1 cellular context compared by ENCODE assay signal in genomic region chr9:95923794-95924193, GRCh38.
TF ChIP-seq lines count a peak whose summit lies in the region.

No MANE protein-coding gene starts in this region.

TF ChIP-seq in HepG2, 621 proteins besides CTCF, POLR2A, EP300 and RAD21 (continued from another document and continues in another):
- TF ChIP-seq ZBTB33 (CRISPR knock-in tag; IDR thresholded peaks at IDR 0.05) = no peak
- TF ChIP-seq MAFG (CRISPR knock-in tag; IDR thresholded peaks at IDR 0.05) = no peak
- TF ChIP-seq SNRNP70 (IDR thresholded peaks at IDR 0.05; ENCODE audit: low read depth, low read length) = no peak
- no peak for TF ChIP-seq LBX2 (CRISPR knock-in tag; IDR thresholded peaks at IDR 0.05; ENCODE audit: borderline replicate concordance)
- no peak for TF ChIP-seq SALL2 (CRISPR knock-in tag; IDR thresholded peaks at IDR 0.05)
- TF ChIP-seq ZNF235 (CRISPR knock-in tag; IDR thresholded peaks at IDR 0.05; ENCODE audit: borderline replicate concordance) = no peak
- no peak for TF ChIP-seq ZNF558 (CRISPR knock-in tag; IDR thresholded peaks at IDR 0.05; ENCODE audit: borderline replicate concordance)
- TF ChIP-seq ZNF772 (CRISPR knock-in tag; IDR thresholded peaks at IDR 0.05) = no peak
- no peak for TF ChIP-seq ZNF510 (CRISPR knock-in tag; IDR thresholded peaks at IDR 0.05; ENCODE audit: low read depth)
- TF ChIP-seq MEIS1 (CRISPR knock-in tag; IDR thresholded peaks at IDR 0.05; ENCODE audit: borderline replicate concordance) = no peak
- no peak for TF ChIP-seq ZNF329 (CRISPR knock-in tag; IDR thresholded peaks at IDR 0.05; ENCODE audit: low read depth)
- TF ChIP-seq HOXA5 (CRISPR knock-in tag; IDR thresholded peaks at IDR 0.05) = no peak
- TF ChIP-seq ZNF331 (CRISPR knock-in tag; IDR thresholded peaks at IDR 0.05) = peak; percentile 73; the same call in 1 of the 2 replicates
- TF ChIP-seq ZNF431 (CRISPR knock-in tag; IDR thresholded peaks at IDR 0.05; ENCODE audit: borderline replicate concordance, low read depth) = no peak
- peak; percentile 50; the same call in 1 of the 2 replicates for TF ChIP-seq KMT2B (CRISPR knock-in tag; IDR thresholded peaks at IDR 0.05)
- no peak for TF ChIP-seq ESRRA (CRISPR knock-in tag; IDR thresholded peaks at IDR 0.05; ENCODE audit: low read depth)
- no peak for TF ChIP-seq THAP7 (CRISPR knock-in tag; IDR thresholded peaks at IDR 0.05)
- peak; percentile 22 for TF ChIP-seq ASH2L (IDR thresholded peaks at IDR 0.05; ENCODE audit: insufficient read length, low read depth, low read length)
- TF ChIP-seq ZFP82 (CRISPR knock-in tag; IDR thresholded peaks at IDR 0.05; ENCODE audit: borderline replicate concordance) = no peak
- TF ChIP-seq ETV5 (CRISPR knock-in tag; IDR thresholded peaks at IDR 0.05; ENCODE audit: borderline replicate concordance) = peak; percentile 78; the same call in 1 of the 2 replicates
- peak; percentile 63; the same call in 1 of the 2 replicates for TF ChIP-seq FOXP4 (CRISPR knock-in tag; IDR thresholded peaks at IDR 0.05)
- no peak for TF ChIP-seq THAP8 (CRISPR knock-in tag; IDR thresholded peaks at IDR 0.05; ENCODE audit: borderline replicate concordance)
- TF ChIP-seq EED (CRISPR knock-in tag; IDR thresholded peaks at IDR 0.05) = no peak
- no peak for TF ChIP-seq ZNF784 (CRISPR knock-in tag; IDR thresholded peaks at IDR 0.05; ENCODE audit: borderline replicate concordance)
- TF ChIP-seq DMTF1 (CRISPR knock-in tag; IDR thresholded peaks at IDR 0.05) = no peak
- TF ChIP-seq CAMTA2 (CRISPR knock-in tag; IDR thresholded peaks at IDR 0.05; ENCODE audit: borderline replicate concordance) = no peak
- no peak for TF ChIP-seq SP2 (CRISPR knock-in tag; IDR thresholded peaks at IDR 0.05)
- no peak for TF ChIP-seq POLR2G (IDR thresholded peaks at IDR 0.05; ENCODE audit: low read depth, low read length)
- peak; percentile 55; the same call in 1 of the 2 replicates for TF ChIP-seq TFDP2 (CRISPR knock-in tag; IDR thresholded peaks at IDR 0.05)
- no peak for TF ChIP-seq MIER2 (CRISPR knock-in tag; IDR thresholded peaks at IDR 0.05)
- peak; percentile 51; the same call in 1 of the 2 replicates for TF ChIP-seq ZGPAT (CRISPR knock-in tag; IDR thresholded peaks at IDR 0.05)
- no peak for TF ChIP-seq RERE (CRISPR knock-in tag; IDR thresholded peaks at IDR 0.05; ENCODE audit: low read depth)
- TF ChIP-seq ZSCAN12 (CRISPR knock-in tag; IDR thresholded peaks at IDR 0.05) = no peak
- TF ChIP-seq ZNF441 (CRISPR knock-in tag; IDR thresholded peaks at IDR 0.05; ENCODE audit: borderline replicate concordance) = no peak
- no peak for TF ChIP-seq PLSCR1 (CRISPR knock-in tag; IDR thresholded peaks at IDR 0.05; ENCODE audit: borderline replicate concordance)
- TF ChIP-seq ATRX (CRISPR knock-in tag; IDR thresholded peaks at IDR 0.05; ENCODE audit: borderline replicate concordance) = no peak
- peak; percentile 74; the same call in 1 of the 2 replicates for TF ChIP-seq IKZF5 (CRISPR knock-in tag; IDR thresholded peaks at IDR 0.05)
- TF ChIP-seq ZNF782 (CRISPR knock-in tag; IDR thresholded peaks at IDR 0.05; ENCODE audit: borderline replicate concordance) = no peak
- no peak for TF ChIP-seq ZNF839 (CRISPR knock-in tag; IDR thresholded peaks at IDR 0.05; ENCODE audit: borderline replicate concordance)
- no peak for TF ChIP-seq ZNF337 (CRISPR knock-in tag; IDR thresholded peaks at IDR 0.05; ENCODE audit: borderline replicate concordance, low read depth)
- TF ChIP-seq BATF2 (CRISPR knock-in tag; IDR thresholded peaks at IDR 0.05) = no peak
- TF ChIP-seq NBN (conservative IDR thresholded peaks at IDR 0.05) = no peak
